1 cellular context compared by ENCODE assay signal in the genomic region with DNA sequence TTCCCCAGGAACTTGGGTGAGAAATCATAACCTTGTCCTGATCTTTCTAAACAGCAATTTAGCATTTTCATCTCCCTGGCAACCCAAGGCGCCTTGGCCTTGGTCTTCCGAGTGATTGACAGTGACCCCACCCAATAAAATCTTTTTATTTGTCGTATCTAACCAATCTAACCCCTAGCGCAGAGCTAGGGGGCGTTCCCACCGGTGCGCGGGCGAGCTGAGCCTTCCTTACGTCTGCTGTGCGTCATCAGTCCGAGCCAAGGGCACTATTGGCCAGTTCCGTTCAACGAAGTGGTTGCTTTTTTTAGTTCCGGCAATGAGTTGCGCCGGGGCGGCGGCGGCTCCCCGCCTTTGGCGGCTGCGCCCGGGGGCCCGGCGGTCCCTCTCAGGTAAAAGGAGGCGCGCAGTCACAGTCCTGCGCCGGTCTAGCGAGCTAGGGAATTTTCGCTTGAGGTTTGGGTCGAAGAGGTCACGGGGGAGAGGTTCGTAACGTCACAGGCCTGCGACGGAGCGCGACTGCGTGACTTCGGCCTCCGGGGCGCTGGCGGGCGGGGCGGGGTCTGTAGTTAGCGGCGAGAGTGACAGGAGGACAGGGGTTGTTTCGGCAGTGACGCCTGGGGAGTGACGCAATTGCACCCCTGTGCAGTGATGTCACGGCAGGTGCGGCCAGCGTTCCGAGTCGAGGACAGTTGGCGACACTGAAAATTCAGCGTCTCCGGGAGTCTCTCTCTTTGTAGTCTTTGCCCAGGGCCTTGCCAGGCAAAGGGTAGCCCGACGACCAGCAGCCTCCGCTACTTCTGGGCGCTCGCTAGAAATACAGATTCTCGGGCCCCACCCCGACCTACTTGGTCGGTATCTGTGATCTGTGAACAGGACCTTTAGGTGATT.
TF ChIP-seq lines count a peak whose summit lies in the region.

A gene (plus strand): TSS at position 266 of the 888 bp plus-strand sequence. CDS start 51 bp downstream, at position 317.

TF ChIP-seq in HEK293, 187 proteins besides CTCF, POLR2A, EP300 and RAD21 (continued from another document and continues in another):
- TF ChIP-seq, protein P1, sequence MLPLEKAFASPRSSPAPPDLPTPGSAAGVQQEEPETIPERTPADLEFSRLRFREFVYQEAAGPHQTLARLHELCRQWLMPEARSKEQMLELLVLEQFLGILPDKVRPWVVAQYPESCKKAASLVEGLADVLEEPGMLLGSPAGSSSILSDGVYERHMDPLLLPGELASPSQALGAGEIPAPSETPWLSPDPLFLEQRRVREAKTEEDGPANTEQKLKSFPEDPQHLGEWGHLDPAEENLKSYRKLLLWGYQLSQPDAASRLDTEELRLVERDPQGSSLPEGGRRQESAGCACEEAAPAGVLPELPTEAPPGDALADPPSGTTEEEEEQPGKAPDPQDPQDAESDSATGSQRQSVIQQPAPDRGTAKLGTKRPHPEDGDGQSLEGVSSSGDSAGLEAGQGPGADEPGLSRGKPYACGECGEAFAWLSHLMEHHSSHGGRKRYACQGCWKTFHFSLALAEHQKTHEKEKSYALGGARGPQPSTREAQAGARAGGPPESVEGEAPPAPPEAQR (tag by site-specific recombination; IDR thresholded peaks at IDR 0.05) = no peak
- TF ChIP-seq KLF16 (tag by site-specific recombination; IDR thresholded peaks at IDR 0.05) (peak; percentile 91), ZNF785 (tag by site-specific recombination; IDR thresholded peaks at IDR 0.05) (no peak), ZFHX2 (tag by site-specific recombination; conservative IDR thresholded peaks at IDR 0.05) (peak; percentile 59), ZNF10 (tag by site-specific recombination; IDR thresholded peaks at IDR 0.05) (no peak), GLIS2 (tag by site-specific recombination; IDR thresholded peaks at IDR 0.05) (peak; percentile 63), KLF10 (tag by site-specific recombination; IDR thresholded peaks at IDR 0.05) (peak; percentile 71), YY2 (tag by site-specific recombination; IDR thresholded peaks at IDR 0.05) (no peak), ZNF202 (tag by site-specific recombination; IDR thresholded peaks at IDR 0.05; ENCODE audit: borderline replicate concordance) (no peak), WT1 (tag by site-specific recombination; IDR thresholded peaks at IDR 0.05) (peak; percentile 38; the same call in 1 of the 2 replicates), SCRT2 (tag by site-specific recombination; IDR thresholded peaks at IDR 0.05) (no peak), ZNF549 (tag by site-specific recombination; IDR thresholded peaks at IDR 0.05) (no peak), ZXDB (tag by site-specific recombination; IDR thresholded peaks at IDR 0.05) (peak; percentile 97), ZNF548 (tag by site-specific recombination; IDR thresholded peaks at IDR 0.05) (no peak), ZNF140 (tag by site-specific recombination; IDR thresholded peaks at IDR 0.05) (no peak), ZNF423 (tag by site-specific recombination; IDR thresholded peaks at IDR 0.05) (no peak), ZNF776 (tag by site-specific recombination; IDR thresholded peaks at IDR 0.05; ENCODE audit: borderline replicate concordance) (no peak), ZNF221 (tag by site-specific recombination; IDR thresholded peaks at IDR 0.05; ENCODE audit: borderline replicate concordance) (no peak), ZNF529 (tag by site-specific recombination; IDR thresholded peaks at IDR 0.05; ENCODE audit: insufficient replicate concordance) (no peak), ZNF660 (tag by site-specific recombination; IDR thresholded peaks at IDR 0.05) (no peak), ZNF16 (tag by site-specific recombination; IDR thresholded peaks at IDR 0.05; ENCODE audit: low read depth) (no peak), EGR2 (tag by site-specific recombination; IDR thresholded peaks at IDR 0.05; ENCODE audit: low read depth) (peak; percentile 61), ZNF214 (tag by site-specific recombination; IDR thresholded peaks at IDR 0.05; ENCODE audit: borderline replicate concordance) (no peak), ZNF514 (tag by site-specific recombination; IDR thresholded peaks at IDR 0.05) (no peak), ZNF664 (tag by site-specific recombination; IDR thresholded peaks at IDR 0.05) (no peak), ZNF621 (tag by site-specific recombination; IDR thresholded peaks at IDR 0.05) (no peak), SP2 (tag by site-specific recombination; IDR thresholded peaks at IDR 0.05) (peak; percentile 94)
- TF ChIP-seq, protein P2, sequence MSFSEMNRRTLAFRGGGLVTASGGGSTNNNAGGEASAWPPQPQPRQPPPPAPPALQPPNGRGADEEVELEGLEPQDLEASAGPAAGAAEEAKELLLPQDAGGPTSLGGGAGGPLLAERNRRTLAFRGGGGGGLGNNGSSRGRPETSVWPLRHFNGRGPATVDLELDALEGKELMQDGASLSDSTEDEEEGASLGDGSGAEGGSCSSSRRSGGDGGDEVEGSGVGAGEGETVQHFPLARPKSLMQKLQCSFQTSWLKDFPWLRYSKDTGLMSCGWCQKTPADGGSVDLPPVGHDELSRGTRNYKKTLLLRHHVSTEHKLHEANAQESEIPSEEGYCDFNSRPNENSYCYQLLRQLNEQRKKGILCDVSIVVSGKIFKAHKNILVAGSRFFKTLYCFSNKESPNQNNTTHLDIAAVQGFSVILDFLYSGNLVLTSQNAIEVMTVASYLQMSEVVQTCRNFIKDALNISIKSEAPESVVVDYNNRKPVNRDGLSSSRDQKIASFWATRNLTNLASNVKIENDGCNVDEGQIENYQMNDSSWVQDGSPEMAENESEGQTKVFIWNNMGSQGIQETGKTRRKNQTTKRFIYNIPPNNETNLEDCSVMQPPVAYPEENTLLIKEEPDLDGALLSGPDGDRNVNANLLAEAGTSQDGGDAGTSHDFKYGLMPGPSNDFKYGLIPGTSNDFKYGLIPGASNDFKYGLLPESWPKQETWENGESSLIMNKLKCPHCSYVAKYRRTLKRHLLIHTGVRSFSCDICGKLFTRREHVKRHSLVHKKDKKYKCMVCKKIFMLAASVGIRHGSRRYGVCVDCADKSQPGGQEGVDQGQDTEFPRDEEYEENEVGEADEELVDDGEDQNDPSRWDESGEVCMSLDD (tag by site-specific recombination; IDR thresholded peaks at IDR 0.05) = peak; percentile 97
- TF ChIP-seq, protein P3, sequence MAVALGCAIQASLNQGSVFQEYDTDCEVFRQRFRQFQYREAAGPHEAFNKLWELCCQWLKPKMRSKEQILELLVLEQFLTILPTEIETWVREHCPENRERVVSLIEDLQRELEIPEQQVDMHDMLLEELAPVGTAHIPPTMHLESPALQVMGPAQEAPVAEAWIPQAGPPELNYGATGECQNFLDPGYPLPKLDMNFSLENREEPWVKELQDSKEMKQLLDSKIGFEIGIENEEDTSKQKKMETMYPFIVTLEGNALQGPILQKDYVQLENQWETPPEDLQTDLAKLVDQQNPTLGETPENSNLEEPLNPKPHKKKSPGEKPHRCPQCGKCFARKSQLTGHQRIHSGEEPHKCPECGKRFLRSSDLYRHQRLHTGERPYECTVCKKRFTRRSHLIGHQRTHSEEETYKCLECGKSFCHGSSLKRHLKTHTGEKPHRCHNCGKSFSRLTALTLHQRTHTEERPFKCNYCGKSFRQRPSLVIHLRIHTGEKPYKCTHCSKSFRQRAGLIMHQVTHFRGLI (tag by site-specific recombination; IDR thresholded peaks at IDR 0.05) = no peak
- TF ChIP-seq, protein P4, sequence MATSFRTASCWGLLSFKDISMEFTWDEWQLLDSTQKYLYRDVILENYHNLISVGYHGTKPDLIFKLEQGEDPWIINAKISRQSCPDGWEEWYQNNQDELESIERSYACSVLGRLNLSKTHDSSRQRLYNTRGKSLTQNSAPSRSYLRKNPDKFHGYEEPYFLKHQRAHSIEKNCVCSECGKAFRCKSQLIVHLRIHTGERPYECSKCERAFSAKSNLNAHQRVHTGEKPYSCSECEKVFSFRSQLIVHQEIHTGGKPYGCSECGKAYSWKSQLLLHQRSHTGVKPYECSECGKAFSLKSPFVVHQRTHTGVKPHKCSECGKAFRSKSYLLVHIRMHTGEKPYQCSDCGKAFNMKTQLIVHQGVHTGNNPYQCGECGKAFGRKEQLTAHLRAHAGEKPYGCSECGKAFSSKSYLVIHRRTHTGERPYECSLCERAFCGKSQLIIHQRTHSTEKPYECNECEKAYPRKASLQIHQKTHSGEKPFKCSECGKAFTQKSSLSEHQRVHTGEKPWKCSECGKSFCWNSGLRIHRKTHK (tag by site-specific recombination; IDR thresholded peaks at IDR 0.05) = no peak
- TF ChIP-seq, protein P5, sequence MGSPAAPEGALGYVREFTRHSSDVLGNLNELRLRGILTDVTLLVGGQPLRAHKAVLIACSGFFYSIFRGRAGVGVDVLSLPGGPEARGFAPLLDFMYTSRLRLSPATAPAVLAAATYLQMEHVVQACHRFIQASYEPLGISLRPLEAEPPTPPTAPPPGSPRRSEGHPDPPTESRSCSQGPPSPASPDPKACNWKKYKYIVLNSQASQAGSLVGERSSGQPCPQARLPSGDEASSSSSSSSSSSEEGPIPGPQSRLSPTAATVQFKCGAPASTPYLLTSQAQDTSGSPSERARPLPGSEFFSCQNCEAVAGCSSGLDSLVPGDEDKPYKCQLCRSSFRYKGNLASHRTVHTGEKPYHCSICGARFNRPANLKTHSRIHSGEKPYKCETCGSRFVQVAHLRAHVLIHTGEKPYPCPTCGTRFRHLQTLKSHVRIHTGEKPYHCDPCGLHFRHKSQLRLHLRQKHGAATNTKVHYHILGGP (tag by site-specific recombination; IDR thresholded peaks at IDR 0.05) = no peak
- TF ChIP-seq, protein P6, sequence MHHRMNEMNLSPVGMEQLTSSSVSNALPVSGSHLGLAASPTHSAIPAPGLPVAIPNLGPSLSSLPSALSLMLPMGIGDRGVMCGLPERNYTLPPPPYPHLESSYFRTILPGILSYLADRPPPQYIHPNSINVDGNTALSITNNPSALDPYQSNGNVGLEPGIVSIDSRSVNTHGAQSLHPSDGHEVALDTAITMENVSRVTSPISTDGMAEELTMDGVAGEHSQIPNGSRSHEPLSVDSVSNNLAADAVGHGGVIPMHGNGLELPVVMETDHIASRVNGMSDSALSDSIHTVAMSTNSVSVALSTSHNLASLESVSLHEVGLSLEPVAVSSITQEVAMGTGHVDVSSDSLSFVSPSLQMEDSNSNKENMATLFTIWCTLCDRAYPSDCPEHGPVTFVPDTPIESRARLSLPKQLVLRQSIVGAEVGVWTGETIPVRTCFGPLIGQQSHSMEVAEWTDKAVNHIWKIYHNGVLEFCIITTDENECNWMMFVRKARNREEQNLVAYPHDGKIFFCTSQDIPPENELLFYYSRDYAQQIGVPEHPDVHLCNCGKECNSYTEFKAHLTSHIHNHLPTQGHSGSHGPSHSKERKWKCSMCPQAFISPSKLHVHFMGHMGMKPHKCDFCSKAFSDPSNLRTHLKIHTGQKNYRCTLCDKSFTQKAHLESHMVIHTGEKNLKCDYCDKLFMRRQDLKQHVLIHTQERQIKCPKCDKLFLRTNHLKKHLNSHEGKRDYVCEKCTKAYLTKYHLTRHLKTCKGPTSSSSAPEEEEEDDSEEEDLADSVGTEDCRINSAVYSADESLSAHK (tag by site-specific recombination; IDR thresholded peaks at IDR 0.05) = peak; percentile 47; the same call in 1 of the 2 replicates
- TF ChIP-seq, protein P7, sequence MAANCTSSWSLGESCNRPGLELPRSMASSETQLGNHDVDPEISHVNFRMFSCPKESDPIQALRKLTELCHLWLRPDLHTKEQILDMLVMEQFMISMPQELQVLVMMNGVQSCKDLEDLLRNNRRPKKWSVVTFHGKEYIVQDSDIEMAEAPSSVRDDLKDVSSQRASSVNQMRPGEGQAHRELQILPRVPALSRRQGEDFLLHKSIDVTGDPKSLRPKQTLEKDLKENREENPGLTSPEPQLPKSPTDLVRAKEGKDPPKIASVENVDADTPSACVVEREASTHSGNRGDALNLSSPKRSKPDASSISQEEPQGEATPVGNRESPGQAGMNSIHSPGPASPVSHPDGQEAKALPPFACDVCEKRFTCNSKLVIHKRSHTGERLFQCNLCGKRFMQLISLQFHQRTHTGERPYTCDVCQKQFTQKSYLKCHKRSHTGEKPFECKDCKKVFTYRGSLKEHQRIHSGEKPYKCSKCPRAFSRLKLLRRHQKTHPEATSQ (tag by site-specific recombination; IDR thresholded peaks at IDR 0.05) = peak; percentile 27; the same call in 1 of the 2 replicates
- TF ChIP-seq, protein P8, sequence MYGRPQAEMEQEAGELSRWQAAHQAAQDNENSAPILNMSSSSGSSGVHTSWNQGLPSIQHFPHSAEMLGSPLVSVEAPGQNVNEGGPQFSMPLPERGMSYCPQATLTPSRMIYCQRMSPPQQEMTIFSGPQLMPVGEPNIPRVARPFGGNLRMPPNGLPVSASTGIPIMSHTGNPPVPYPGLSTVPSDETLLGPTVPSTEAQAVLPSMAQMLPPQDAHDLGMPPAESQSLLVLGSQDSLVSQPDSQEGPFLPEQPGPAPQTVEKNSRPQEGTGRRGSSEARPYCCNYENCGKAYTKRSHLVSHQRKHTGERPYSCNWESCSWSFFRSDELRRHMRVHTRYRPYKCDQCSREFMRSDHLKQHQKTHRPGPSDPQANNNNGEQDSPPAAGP (tag by site-specific recombination; IDR thresholded peaks at IDR 0.05) = peak; percentile 95
- TF ChIP-seq, protein P9, sequence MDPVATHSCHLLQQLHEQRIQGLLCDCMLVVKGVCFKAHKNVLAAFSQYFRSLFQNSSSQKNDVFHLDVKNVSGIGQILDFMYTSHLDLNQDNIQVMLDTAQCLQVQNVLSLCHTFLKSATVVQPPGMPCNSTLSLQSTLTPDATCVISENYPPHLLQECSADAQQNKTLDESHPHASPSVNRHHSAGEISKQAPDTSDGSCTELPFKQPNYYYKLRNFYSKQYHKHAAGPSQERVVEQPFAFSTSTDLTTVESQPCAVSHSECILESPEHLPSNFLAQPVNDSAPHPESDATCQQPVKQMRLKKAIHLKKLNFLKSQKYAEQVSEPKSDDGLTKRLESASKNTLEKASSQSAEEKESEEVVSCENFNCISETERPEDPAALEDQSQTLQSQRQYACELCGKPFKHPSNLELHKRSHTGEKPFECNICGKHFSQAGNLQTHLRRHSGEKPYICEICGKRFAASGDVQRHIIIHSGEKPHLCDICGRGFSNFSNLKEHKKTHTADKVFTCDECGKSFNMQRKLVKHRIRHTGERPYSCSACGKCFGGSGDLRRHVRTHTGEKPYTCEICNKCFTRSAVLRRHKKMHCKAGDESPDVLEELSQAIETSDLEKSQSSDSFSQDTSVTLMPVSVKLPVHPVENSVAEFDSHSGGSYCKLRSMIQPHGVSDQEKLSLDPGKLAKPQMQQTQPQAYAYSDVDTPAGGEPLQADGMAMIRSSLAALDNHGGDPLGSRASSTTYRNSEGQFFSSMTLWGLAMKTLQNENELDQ (tag by site-specific recombination; IDR thresholded peaks at IDR 0.05; ENCODE audit: low read depth) = no peak
